In genomic region chr1:23597635-23598388, GRCh38 we compare ENCODE assay signal across 10 cellular contexts. TPM values are rescaled to one million over a fixed set of nuclear protein-coding genes. Genes with fewer than 3 reads are reported as not detected.
A peak's percentile ranks its signal among the peaks of the same experiment; 100 is the strongest.
DNase-seq lines count a peak whose midpoint lies in the region; ATAC-seq and TF ChIP-seq lines count a peak whose summit lies in the region.
"Had no signal": no experiment of that assay in that cellular context is flagged by ENCODE, and none has a peak within 500 bp of the region (broad histone marks: within the 10 kb centered on the region; RNA-seq: fewer than 3 reads in every experiment).

No MANE protein-coding gene starts in this region.

- no peaks in the 10 kb centered on the region for H3K9me3 ChIP-seq in HEK293 (ENCODE audit: control insufficient read depth, insufficient read depth, low read depth, low read length)
- H3K9me3 ChIP-seq in WERI-Rb-1 (ENCODE audit: severe bottlenecking), result no peaks in the 10 kb centered on the region
- H3K9me3 ChIP-seq: breast epithelium had no signal

- H3K27me3 Mint-ChIP-seq in mesothelial cell of epicardium (ENCODE audit: low read depth), result no peaks in the 10 kb centered on the region

- peak overlapping the region; percentile 85 for H3K27ac Mint-ChIP-seq in mesothelial cell of epicardium

- no peak for ATAC-seq in GM21576 (IDR thresholded peaks at IDR 0.05; ENCODE audit: unreplicated experiment)

- no peaks in the 10 kb centered on the region for H3K9me3 Mint-ChIP-seq in mesothelial cell of epicardium

- peaks cover 72% of the 10 kb centered on the region for H3K4me1 Mint-ChIP-seq in mesothelial cell of epicardium

- no peaks in the 10 kb centered on the region for H3K36me3 Mint-ChIP-seq in mesothelial cell of epicardium

- CTCF ChIA-PET in HEK293 (lab: Yijun Ruan, JAX), result interaction anchor here (1.7 to 4.6 kb wide), 4 partner anchors 13 to 60 kb away, joined by 4 to 23 read pairs (median 8); no protein-coding TSS in a partner anchor

- H3K4me3 Mint-ChIP-seq in mesothelial cell of epicardium, result no peak overlapping the region

- H3K27me3 ChIP-seq in WERI-Rb-1 (ENCODE audit: insufficient read depth, low read depth, severe bottlenecking), result no peaks in the 10 kb centered on the region
- H3K27me3 ChIP-seq: breast epithelium had no signal

- peak in 2 of 3 experiments; percentile 58 to 87 for DNase-seq in NCI-H1417 (lab: John Stamatoyannopoulos, UW)
- no peak for DNase-seq in NCI-H1417 treated with DMSO at 0.1 percent for 48 hours (lab: John Stamatoyannopoulos, UW)
- DNase-seq in WERI-Rb-1, result peak; percentile 46
- no peak for DNase-seq in mesothelial cell of epicardium (ENCODE audit: low spot score in 2 of 2, unreplicated experiment in 2 of 2)
- DNase-seq in NCI-H1048 (lab: John Stamatoyannopoulos, UW), result no peak
- no peak for DNase-seq in NCI-H1694 treated with DMSO at 0.1 percent for 48 hours (lab: John Stamatoyannopoulos, UW)

- H3K27ac ChIP-seq in HEK293 (ENCODE audit: extremely low read depth, low read depth, low read length) (no peak overlapping the region), WERI-Rb-1 (peak overlapping the region; percentile 66)
- H3K27ac ChIP-seq: breast epithelium, KMS-11 had no signal

- no peaks in the 10 kb centered on the region; the same call in 1 of the 2 replicates for H3K4me1 ChIP-seq in HEK293 (ENCODE audit: control insufficient read depth, insufficient read depth, low read length)
- H3K4me1 ChIP-seq: breast epithelium had no signal

- H3K4me3 ChIP-seq in HEK293 (ENCODE audit: low read depth, low read length), result no peak overlapping the region
- no peak overlapping the region for H3K4me3 ChIP-seq in WERI-Rb-1 (ENCODE audit: low read depth, low read length)
- H3K4me3 ChIP-seq: breast epithelium had no signal

- H3K36me3 ChIP-seq in HEK293 (ENCODE audit: control insufficient read depth in 2 of 2, insufficient read depth in 1 of 2, low read length in 2 of 2) (no peaks in the 10 kb centered on the region), WERI-Rb-1 (no peaks in the 10 kb centered on the region)
- H3K36me3 ChIP-seq: breast epithelium had no signal

- no peak for TF ChIP-seq CTCF in HEK293 (tag by site-specific recombination; IDR thresholded peaks at IDR 0.05)
- TF ChIP-seq CTCF in WERI-Rb-1 (IDR thresholded peaks at IDR 0.05; ENCODE audit: low read depth, low read length), result no peak
- no peak for TF ChIP-seq CTCF in mesothelial cell of epicardium (IDR thresholded peaks at IDR 0.05; ENCODE audit: unreplicated experiment)

- POLR2A ChIA-PET in HEK293 (lab: Yijun Ruan, JAX), result interaction anchor here (1.4 to 2.5 kb wide), 2 partner anchors 39 to 42 kb away, joined by 5 to 18 read pairs; partner anchors contain the start of gene ID3

TF ChIP-seq in HEK293, 187 proteins besides CTCF, POLR2A, EP300 and RAD21:
- TF ChIP-seq ZNF677 (tag by site-specific recombination; IDR thresholded peaks at IDR 0.05) (no peak), ZNF341 (tag by site-specific recombination; IDR thresholded peaks at IDR 0.05; ENCODE audit: low read depth) (0 out of 2 replicates have a peak, but pooled peaks have one; percentile 6), ZNF426 (tag by site-specific recombination; IDR thresholded peaks at IDR 0.05) (no peak), ZEB2 (tag by site-specific recombination; IDR thresholded peaks at IDR 0.05) (no peak)
TF ChIP-seq in HEK293: peak in this region for 1.

RNA-seq across cellular contexts. Expression of gene ID3, which starts 38.5 kb away (rescaled TPM):
- 456 to 487 TPM (median 468 TPM) in 3 replicates for total RNA-seq in mesothelial cell of epicardium

Comparison
In these comparisons a context has a peak if more than half of its experiments do, and no peak if none do; other contexts are left out.
1. DNase-seq: peak in NCI-H1417 (2 of 3) and WERI-Rb-1 (single experiment); none in NCI-H1417 treated with DMSO at 0.1 percent for 48 hours (single experiment), mesothelial cell of epicardium (0 of 2), NCI-H1048 (single experiment) and NCI-H1694 treated with DMSO at 0.1 percent for 48 hours (single experiment).